In the genomic region with DNA sequence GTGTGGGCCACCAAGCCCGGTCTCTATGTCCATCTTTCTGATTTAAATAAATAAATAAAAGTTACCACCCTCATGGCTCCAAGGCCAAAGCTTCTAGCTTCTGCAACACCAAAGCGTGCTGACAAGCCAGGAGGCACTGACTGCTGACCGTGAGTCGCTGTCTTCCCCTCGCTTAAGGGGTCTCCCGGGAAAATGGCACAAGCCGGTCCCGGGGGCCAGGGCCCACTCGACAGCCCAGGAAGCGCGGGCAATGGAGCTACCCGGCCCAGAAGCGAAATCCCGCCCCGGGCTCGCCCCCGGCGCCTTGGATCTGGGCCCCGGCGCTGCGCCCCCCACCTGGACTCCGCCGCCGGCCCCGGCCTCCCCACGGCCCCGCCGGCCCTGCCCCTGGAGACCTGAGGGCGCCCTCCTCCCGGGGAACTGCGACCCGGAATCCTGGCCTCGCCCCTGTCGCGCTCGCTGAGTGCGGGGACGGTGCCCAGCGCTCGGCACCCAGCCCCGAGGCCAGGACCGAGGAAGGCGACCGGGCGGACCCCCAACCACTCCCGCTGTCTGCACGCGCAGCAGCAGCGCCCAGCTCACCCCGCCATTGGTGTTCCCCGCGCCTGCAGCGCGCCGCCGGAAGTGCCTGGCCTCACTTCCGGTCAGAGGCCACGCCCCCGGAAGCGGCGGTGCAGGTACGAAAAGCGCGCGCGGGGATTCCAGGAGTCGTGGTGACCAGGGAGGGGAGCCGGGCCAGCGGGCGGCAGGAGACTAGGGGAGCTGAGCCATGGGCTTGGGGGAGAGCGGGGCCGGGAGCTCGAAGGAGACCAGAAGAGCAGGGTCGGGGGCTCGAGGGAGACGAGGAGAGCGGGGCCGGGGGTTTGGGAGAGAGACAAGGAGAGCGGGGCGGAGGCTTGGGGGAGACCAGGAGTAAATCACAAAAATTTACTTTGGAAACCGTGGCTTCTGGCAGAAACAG, we compare ENCODE assay signal across 8 cellular contexts. TPM values are rescaled to one million over a fixed set of nuclear protein-coding genes. Genes with fewer than 3 reads are reported as not detected.
DNase-seq lines count a peak whose midpoint lies in the region; ATAC-seq and TF ChIP-seq lines count a peak whose summit lies in the region.

A gene (minus strand): TSS at position 626 of the 961 bp plus-strand sequence. CDS start 36 bp downstream, at position 590.
A gene (plus strand): TSS at position 647 of the 961 bp plus-strand sequence. CDS start 2,349 bp downstream, outside the sequence.

- H3K36me3 Mint-ChIP-seq in activated T-helper 2 cell treated with anti-CD3 and anti-CD28 coated beads, Interferon-gamma antibody, Interleukin-2, Interleukin-4, amounts not matched to agents 10 μg/mL and 5 μg/mL and 100 μg/mL, durations not matched to agents 14 hours and 24 hours and 36 hours (ENCODE audit: low read depth), result peaks cover 42% of the 10 kb centered on the region
- H3K36me3 Mint-ChIP-seq in natural killer cell treated with Interleukin-12 subunit alpha and Interleukin-12 subunit beta and Interleukin-15 and Interleukin-18, amount 100 ng/mL, for 72 hours, result no peaks in the 10 kb centered on the region

- intact Hi-C loops in activated T-helper 2 cell treated with anti-CD3 and anti-CD28 coated beads, Interferon-gamma antibody, Interleukin-2, Interleukin-4, amounts not matched to agents 10 μg/mL and 5 μg/mL and 100 μg/mL, durations not matched to agents 14 hours and 24 hours and 36 hours (cut with micrococcal nuclease), result loop anchor here (1.0 to 10.0 kb wide), 3 partner anchors 10 to 667 kb away; a partner anchor contains a TSS

- no peaks in the 10 kb centered on the region for H3K27me3 Mint-ChIP-seq in activated T-helper 2 cell treated with anti-CD3 and anti-CD28 coated beads, Interferon-gamma antibody, Interleukin-2, Interleukin-4, amounts not matched to agents 10 μg/mL and 5 μg/mL and 100 μg/mL, durations not matched to agents 14 hours and 24 hours and 36 hours (ENCODE audit: low read depth)
- H3K27me3 Mint-ChIP-seq in natural killer cell treated with Interleukin-12 subunit alpha and Interleukin-12 subunit beta and Interleukin-15 and Interleukin-18, amount 100 ng/mL, for 72 hours, result no peaks in the 10 kb centered on the region

- H3K4me3 ChIP-seq in fibroblast of pulmonary artery (replicated peaks; ENCODE audit: low read depth, low read length), result peak within 1 kb of the TSS; percentile 84

- H3K9me3 Mint-ChIP-seq in activated T-helper 2 cell treated with anti-CD3 and anti-CD28 coated beads, Interferon-gamma antibody, Interleukin-2, Interleukin-4, amounts not matched to agents 10 μg/mL and 5 μg/mL and 100 μg/mL, durations not matched to agents 14 hours and 24 hours and 36 hours, result no peaks in the 10 kb centered on the region
- H3K9me3 Mint-ChIP-seq in natural killer cell treated with Interleukin-12 subunit alpha and Interleukin-12 subunit beta and Interleukin-15 and Interleukin-18, amount 100 ng/mL, for 72 hours, result no peaks in the 10 kb centered on the region

- peak within 1 kb of the TSS; percentile 97 for H3K4me3 Mint-ChIP-seq in activated T-helper 2 cell treated with anti-CD3 and anti-CD28 coated beads, Interferon-gamma antibody, Interleukin-2, Interleukin-4, amounts not matched to agents 10 μg/mL and 5 μg/mL and 100 μg/mL, durations not matched to agents 14 hours and 24 hours and 36 hours (ENCODE audit: low read depth)
- H3K4me3 Mint-ChIP-seq in natural killer cell treated with Interleukin-12 subunit alpha and Interleukin-12 subunit beta and Interleukin-15 and Interleukin-18, amount 100 ng/mL, for 72 hours, result peak within 1 kb of the TSS; percentile 95

- ATAC-seq in GM21381 (IDR thresholded peaks at IDR 0.05; ENCODE audit: unreplicated experiment), result peak; percentile 77
- ATAC-seq in natural killer cell treated with Interleukin-12 subunit alpha and Interleukin-12 subunit beta and Interleukin-15 and Interleukin-18, amount 100 ng/mL, for 72 hours, result peak; percentile 93 to 95

- H3K4me1 Mint-ChIP-seq in activated T-helper 2 cell treated with anti-CD3 and anti-CD28 coated beads, Interferon-gamma antibody, Interleukin-2, Interleukin-4, amounts not matched to agents 10 μg/mL and 5 μg/mL and 100 μg/mL, durations not matched to agents 14 hours and 24 hours and 36 hours (ENCODE audit: low read depth), result peaks cover 22% of the 10 kb centered on the region
- H3K4me1 Mint-ChIP-seq in natural killer cell treated with Interleukin-12 subunit alpha and Interleukin-12 subunit beta and Interleukin-15 and Interleukin-18, amount 100 ng/mL, for 72 hours (ENCODE audit: low read depth in 2 of 2), result peaks cover 10 to 15% of the 10 kb centered on the region in 2 donors

- peak; percentile 91 for DNase-seq in D341Med (ENCODE audit: low spot score)
- peak; percentile 96 for DNase-seq in HuH-7.5 (ENCODE audit: low spot score)
- DNase-seq in RPMI8226, result peak; percentile 93
- peak; percentile 71 for DNase-seq in activated T-helper 2 cell treated with anti-CD3 and anti-CD28 coated beads, Interferon-gamma antibody, Interleukin-2, Interleukin-4, amounts not matched to agents 10 μg/mL and 5 μg/mL and 100 μg/mL, durations not matched to agents 14 hours and 24 hours and 36 hours (ENCODE audit: low spot score)
- peak; percentile 68 for DNase-seq in fibroblast of pulmonary artery (ENCODE audit: low read depth)
- peak; percentile 91 for DNase-seq in natural killer cell treated with Interleukin-12 subunit alpha and Interleukin-12 subunit beta and Interleukin-15 and Interleukin-18, amount 100 ng/mL, for 72 hours (ENCODE audit: low spot score)
- peak in 5 of 6 experiments; percentile 32 to 66 (median 46) for DNase-seq in stimulated activated naive CD4-positive, alpha-beta T cell (lab: John Stamatoyannopoulos, UW)

- peak within 1 kb of the TSS; percentile 95 for H3K27ac Mint-ChIP-seq in activated T-helper 2 cell treated with anti-CD3 and anti-CD28 coated beads, Interferon-gamma antibody, Interleukin-2, Interleukin-4, amounts not matched to agents 10 μg/mL and 5 μg/mL and 100 μg/mL, durations not matched to agents 14 hours and 24 hours and 36 hours
- H3K27ac Mint-ChIP-seq in natural killer cell treated with Interleukin-12 subunit alpha and Interleukin-12 subunit beta and Interleukin-15 and Interleukin-18, amount 100 ng/mL, for 72 hours, result peak within 1 kb of the TSS; percentile 78 to 86

- no peak for TF ChIP-seq CTCF in fibroblast of pulmonary artery (IDR thresholded peaks at IDR 0.05; ENCODE audit: low read length, missing control alignments)

RNA-seq across cellular contexts. Expression of the first gene that starts in this region (rescaled TPM):
- 40.0 and 40.5 TPM in 2 replicates for total RNA-seq in activated T-helper 2 cell treated with anti-CD3 and anti-CD28 coated beads, Interferon-gamma antibody, Interleukin-2, Interleukin-4, amounts not matched to agents 10 μg/mL and 5 μg/mL and 100 μg/mL, durations not matched to agents 14 hours and 24 hours and 36 hours
- total RNA-seq in natural killer cell treated with Interleukin-12 subunit alpha and Interleukin-12 subunit beta and Interleukin-15 and Interleukin-18, amount 100 ng/mL, for 72 hours, result 10 to 100 TPM; 30.0 to 34.5 TPM

RNA-seq across cellular contexts. Expression of the second gene that starts in this region (rescaled TPM):
- 68.3 and 69.3 TPM in 2 replicates for total RNA-seq in activated T-helper 2 cell treated with anti-CD3 and anti-CD28 coated beads, Interferon-gamma antibody, Interleukin-2, Interleukin-4, amounts not matched to agents 10 μg/mL and 5 μg/mL and 100 μg/mL, durations not matched to agents 14 hours and 24 hours and 36 hours
- total RNA-seq in natural killer cell treated with Interleukin-12 subunit alpha and Interleukin-12 subunit beta and Interleukin-15 and Interleukin-18, amount 100 ng/mL, for 72 hours, result 10 to 100 TPM; 31.7 to 65.2 TPM

Comparison
In these comparisons a context has a peak if more than half of its experiments do, and no peak if none do; other contexts are left out.
1. Peak in every context shown above with its lines: DNase-seq, ATAC-seq and H3K4me3 ChIP-seq.
2. DNase-seq: peak in every context shown above with its lines; median percentile 96 in HuH-7.5; 93 in RPMI8226; 91 in D341Med; 91 in natural killer cell treated with Interleukin-12 subunit alpha and Interleukin-12 subunit beta and Interleukin-15 and Interleukin-18, amount 100 ng/mL, for 72 hours; 71 in activated T-helper 2 cell treated with anti-CD3 and anti-CD28 coated beads, Interferon-gamma antibody, Interleukin-2, Interleukin-4, amounts not matched to agents 10 μg/mL and 5 μg/mL and 100 μg/mL, durations not matched to agents 14 hours and 24 hours and 36 hours; 68 in fibroblast of pulmonary artery; 46 in stimulated activated naive CD4-positive, alpha-beta T cell.